ENCODE assay signal across 30 cellular contexts in the genomic region with DNA sequence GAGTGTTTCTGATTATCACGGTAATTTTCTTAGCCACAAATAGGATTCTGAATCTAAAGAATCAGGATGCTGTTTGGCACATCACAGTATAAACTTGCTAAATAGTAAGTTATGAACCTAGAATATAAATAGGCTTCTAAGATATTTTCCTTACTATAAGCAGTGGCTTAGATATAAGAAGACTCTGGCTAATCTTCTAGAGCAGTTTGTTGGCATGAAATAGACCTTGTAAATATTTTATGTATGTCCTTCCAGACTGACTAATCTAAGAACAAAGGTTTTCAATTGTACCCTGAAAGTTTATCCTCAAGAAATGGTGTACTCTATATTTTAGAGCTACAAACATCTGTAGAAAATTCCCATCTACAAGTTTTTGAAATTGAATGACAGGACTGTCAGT. TPM values are rescaled to one million over a fixed set of nuclear protein-coding genes. Genes with fewer than 3 reads are reported as not detected.
"Had no signal": no experiment of that assay in that cellular context is flagged by ENCODE, and none has a peak within 500 bp of the region (broad histone marks: within the 10 kb centered on the region; RNA-seq: fewer than 3 reads in every experiment).

No MANE protein-coding gene starts in this region.

- H3K4me3 ChIP-seq: stomach, suprapubic skin, testis, thoracic aorta, thyroid gland, tibial artery, tibial nerve, transverse colon, upper lobe of left lung, upper lobe of right lung, uterus, vagina had no signal

- H3K36me3 ChIP-seq: stomach, suprapubic skin, thoracic aorta, thyroid gland, tibial artery, tibial nerve, transverse colon, upper lobe of left lung, upper lobe of right lung, uterus, vagina had no signal

- H3K27me3 ChIP-seq: stomach, testis, thyroid gland, tibial artery, tibial nerve, transverse colon, upper lobe of left lung, upper lobe of right lung, uterus, vagina had no signal

- H3K9me3 Mint-ChIP-seq: stimulated activated memory B cell treated with anti-CD40 and anti-IgM and Interleukin-4, amounts not matched to agents 10 μg/mL and 1 μg/mL and 100 μg/mL, for 72 hours; stimulated activated naive B cell treated with anti-CD40 and anti-IgM and Interleukin-4, amounts not matched to agents 10 μg/mL and 1 μg/mL and 100 μg/mL, for 72 hours; stimulated activated naive CD8-positive, alpha-beta T cell treated with anti-CD3 and anti-CD28 coated beads, Interleukin-15, amount 100 ng/mL, for 72 hours; stimulated activated naive CD8-positive, alpha-beta T cell treated with anti-CD3 and anti-CD28 coated beads, Interleukin-15, Interleukin-2, amounts not matched to agents 100 ng/mL and 50 ng/mL, for 24 hours; type B pancreatic cell had no signal

- ATAC-seq: stimulated activated memory B cell treated with anti-CD40 and anti-IgM and Interleukin-4, amounts not matched to agents 10 μg/mL and 1 μg/mL and 100 μg/mL, for 72 hours; stimulated activated naive B cell treated with anti-CD40 and anti-IgM and Interleukin-4, amounts not matched to agents 10 μg/mL and 1 μg/mL and 100 μg/mL, for 72 hours; stimulated activated naive CD8-positive, alpha-beta T cell treated with anti-CD3 and anti-CD28 coated beads, Interleukin-15, amount 100 ng/mL, for 72 hours; stimulated activated naive CD8-positive, alpha-beta T cell treated with anti-CD3 and anti-CD28 coated beads, Interleukin-15, Interleukin-2, amounts not matched to agents 100 U/mL and 50 U/mL, for 24 hours; upper lobe of right lung had no signal

- FAIRE-seq: urothelium cell line had no signal

- H3K4me1 ChIP-seq: stomach, suprapubic skin, testis, thyroid gland, tibial artery, tibial nerve, transverse colon, upper lobe of left lung, upper lobe of right lung, uterus, vagina had no signal

- H3K27ac ChIP-seq: stomach, suprapubic skin, testis, thoracic aorta, thyroid gland, tibial artery, tibial nerve, transverse colon, upper lobe of left lung, upper lobe of right lung, uterus, vagina had no signal

- H3K36me3 Mint-ChIP-seq: stimulated activated memory B cell treated with anti-CD40 and anti-IgM and Interleukin-4, amounts not matched to agents 10 μg/mL and 1 μg/mL and 100 μg/mL, for 72 hours; stimulated activated naive B cell treated with anti-CD40 and anti-IgM and Interleukin-4, amounts not matched to agents 10 μg/mL and 1 μg/mL and 100 μg/mL, for 72 hours; type B pancreatic cell had no signal

- H3K4me3 Mint-ChIP-seq: stimulated activated memory B cell treated with anti-CD40 and anti-IgM and Interleukin-4, amounts not matched to agents 10 μg/mL and 1 μg/mL and 100 μg/mL, for 72 hours; stimulated activated naive B cell treated with anti-CD40 and anti-IgM and Interleukin-4, amounts not matched to agents 10 μg/mL and 1 μg/mL and 100 μg/mL, for 72 hours; stimulated activated naive CD8-positive, alpha-beta T cell treated with anti-CD3 and anti-CD28 coated beads, Interleukin-15, amount 100 ng/mL, for 72 hours; stimulated activated naive CD8-positive, alpha-beta T cell treated with anti-CD3 and anti-CD28 coated beads, Interleukin-15, Interleukin-2, amounts not matched to agents 100 ng/mL and 50 ng/mL, for 24 hours; type B pancreatic cell had no signal

- H3K9me3 ChIP-seq: stomach, suprapubic skin, testis, thoracic aorta, thyroid gland, tibial artery, tibial nerve, transverse colon, upper lobe of left lung, upper lobe of right lung, uterus, vagina had no signal

- DNase-seq: stimulated activated CD4-positive, alpha-beta T cell treated with anti-CD3 and anti-CD28 coated beads, Interleukin-2, amount 100 ng/mL, for 48 hours; stimulated activated CD4-positive, alpha-beta T cell treated with anti-CD3 and anti-CD28 coated beads, Interleukin-4, amount 100 ng/mL, for 1 hour; stimulated activated CD4-positive, alpha-beta T cell treated with anti-CD3 and anti-CD28 coated beads, Interleukin-4, amount 100 ng/mL, for 24 hours; stimulated activated CD4-positive, alpha-beta T cell treated with anti-CD3 and anti-CD28 coated beads, Interleukin-4, amount 100 ng/mL, for 4 hours; stimulated activated CD8-positive, alpha-beta memory T cell treated with anti-CD3 and anti-CD28 coated beads, Interleukin-4, amount 100 ng/mL, for 48 hours; stimulated activated naive B cell treated with anti-CD40 and anti-IgM and Interleukin-4, amounts not matched to agents 10 μg/mL and 1 μg/mL and 100 μg/mL, for 72 hours; stimulated activated naive CD4-positive, alpha-beta T cell; stimulated activated naive CD4-positive, alpha-beta T cell treated with Interleukin-2 at 50 U/mL for 16 hours; stimulated activated naive CD8-positive, alpha-beta T cell treated with anti-CD3 and anti-CD28 coated beads, Interleukin-15, amount 100 ng/mL, for 72 hours; stimulated activated naive CD8-positive, alpha-beta T cell treated with anti-CD3 and anti-CD28 coated beads, Interleukin-15, Interleukin-2, amounts not matched to agents 100 U/mL and 50 U/mL, for 24 hours; stomach; substantia nigra; testis; thyroid gland; tibial artery; transverse colon; trophoblast cell; upper lobe of left lung; upper lobe of right lung; uterus had no signal

- H3K4me1 Mint-ChIP-seq: stimulated activated memory B cell treated with anti-CD40 and anti-IgM and Interleukin-4, amounts not matched to agents 10 μg/mL and 1 μg/mL and 100 μg/mL, for 72 hours; stimulated activated naive B cell treated with anti-CD40 and anti-IgM and Interleukin-4, amounts not matched to agents 10 μg/mL and 1 μg/mL and 100 μg/mL, for 72 hours; stimulated activated naive CD8-positive, alpha-beta T cell treated with anti-CD3 and anti-CD28 coated beads, Interleukin-15, amount 100 ng/mL, for 72 hours had no signal

- H3K27ac Mint-ChIP-seq: stimulated activated memory B cell treated with anti-CD40 and anti-IgM and Interleukin-4, amounts not matched to agents 10 μg/mL and 1 μg/mL and 100 μg/mL, for 72 hours; stimulated activated naive B cell treated with anti-CD40 and anti-IgM and Interleukin-4, amounts not matched to agents 10 μg/mL and 1 μg/mL and 100 μg/mL, for 72 hours; stimulated activated naive CD8-positive, alpha-beta T cell treated with anti-CD3 and anti-CD28 coated beads, Interleukin-15, amount 100 ng/mL, for 72 hours; stimulated activated naive CD8-positive, alpha-beta T cell treated with anti-CD3 and anti-CD28 coated beads, Interleukin-15, Interleukin-2, amounts not matched to agents 100 ng/mL and 50 ng/mL, for 24 hours; type B pancreatic cell had no signal

- H3K27me3 Mint-ChIP-seq: stimulated activated naive CD8-positive, alpha-beta T cell treated with anti-CD3 and anti-CD28 coated beads, Interleukin-15, amount 100 ng/mL, for 72 hours had no signal

RNA-seq across cellular contexts. Expression of a gene that starts 48.3 kb away (rescaled TPM):
- total RNA-seq: stomach, subcutaneous adipose tissue, thoracic aorta, tibial nerve, transverse colon, upper lobe of right lung, ureter, vagina had no signal
- polyA plus RNA-seq: stomach had no signal
